Comparison of ENCODE assay signal across 8 cellular contexts in genomic region chr9:81688262-81689092, GRCh38. TPM values are rescaled to one million over a fixed set of nuclear protein-coding genes. Genes with fewer than 3 reads are reported as not detected.
DNase-seq lines count a peak whose midpoint lies in the region; ATAC-seq and TF ChIP-seq lines count a peak whose summit lies in the region.
"Not testable (repeated sequence)": the region's sequence is repeated elsewhere in the genome, so short reads cannot be mapped to it uniquely, and the experiment has no call there.

No MANE protein-coding gene starts in this region.

- not testable (repeated sequence) for H2AFZ ChIP-seq in PC-3 (ENCODE audit: low read length)

- peak overlapping the region; percentile 80 for H3K4me3 ChIP-seq in AG09309 (ENCODE audit: control insufficient read depth, low read depth, low read length)
- peak overlapping the region; percentile 81 for H3K4me3 ChIP-seq in PC-3 (ENCODE audit: low read length)
- H3K4me3 ChIP-seq in esophagus muscularis mucosa = peak overlapping the region; percentile 73 to 92 (median 91)
- peak overlapping the region; percentile 80 for H3K4me3 ChIP-seq in lower lobe of right lung
- peak overlapping the region; percentile 79 to 86 (median 82) for H3K4me3 ChIP-seq in skeletal muscle tissue (ENCODE audit: low read length in 3 of 3)

- CTCF ChIA-PET in PC-3 (lab: Charles Lee); activated naive CD4-positive, alpha-beta T cell treated with anti-CD3 and anti-CD28 coated beads, Interleukin-2, amount 10 ng/mL, durations not matched to agents 7 days and 5 days (lab: Charles Lee): not testable (repeated sequence)

- H4K20me1 ChIP-seq in PC-3 (ENCODE audit: low read length) = peaks cover 34% of the 10 kb centered on the region

- ATAC-seq in GM19351 (IDR thresholded peaks at IDR 0.05; ENCODE audit: unreplicated experiment) = peak; percentile 10
- peak; percentile 9 for ATAC-seq in HG03342 (IDR thresholded peaks at IDR 0.05; ENCODE audit: unreplicated experiment)
- ATAC-seq in PC-3 = peak; percentile 1; the same call in 1 of the 2 replicates
- peak; percentile 63 to 70 for ATAC-seq in lower lobe of right lung

- H3K27me3 ChIP-seq in PC-3 (ENCODE audit: low read length); esophagus muscularis mucosa; lower lobe of right lung (ENCODE audit: low read depth); skeletal muscle tissue (ENCODE audit: control insufficient read depth in 3 of 3, insufficient read depth in 3 of 3, low read length in 3 of 3): not testable (repeated sequence)

- not testable (repeated sequence) for H3K9me3 ChIP-seq in PC-3 (ENCODE audit: low read length); esophagus muscularis mucosa; lower lobe of right lung; skeletal muscle tissue (ENCODE audit: control insufficient read depth in 3 of 3, low read length in 3 of 3)

- peaks cover 34% of the 10 kb centered on the region for H3K4me1 ChIP-seq in PC-3 (ENCODE audit: insufficient read depth, low read length)
- H3K4me1 ChIP-seq in esophagus muscularis mucosa = peaks cover 17 to 44% (median 43%) of the 10 kb centered on the region in 4 donors
- peaks cover 37% of the 10 kb centered on the region for H3K4me1 ChIP-seq in lower lobe of right lung
- peaks cover 26 to 34% (median 30%) of the 10 kb centered on the region in 3 donors for H3K4me1 ChIP-seq in skeletal muscle tissue (ENCODE audit: control insufficient read depth in 3 of 3, insufficient read depth in 3 of 3, low read length in 3 of 3)

- H3K9me2 ChIP-seq in PC-3 (replicated peaks; ENCODE audit: low read length) = not testable (repeated sequence)

- intact Hi-C loops in PC-3 (cut with micrococcal nuclease) (loop anchor here (2.0 to 10.0 kb wide), 10 partner anchors 86 to 1081 kb away; no protein-coding TSS in a partner anchor), esophagus muscularis mucosa (cut with DNase I) (loop anchor here (10.0 kb wide), 1 partner anchor 294 kb away; no protein-coding TSS in a partner anchor)
- intact Hi-C loops in lower lobe of right lung (cut with DNase I) = not testable (repeated sequence)

- H3K36me3 Mint-ChIP-seq in activated naive CD4-positive, alpha-beta T cell treated with anti-CD3 and anti-CD28 coated beads, Interleukin-2, amount 10 ng/mL, durations not matched to agents 7 days and 5 days = not testable (repeated sequence)

- H3K27ac ChIP-seq in PC-3 (ENCODE audit: low read length) = peak overlapping the region; percentile 62
- peak overlapping the region; percentile 92 to 97 (median 96) for H3K27ac ChIP-seq in esophagus muscularis mucosa (replicated peaks in 1 of 4)
- H3K27ac ChIP-seq in lower lobe of right lung = peak overlapping the region; percentile 82
- peak overlapping the region; percentile 78 for H3K27ac ChIP-seq in skeletal muscle tissue (ENCODE audit: low read depth, low read length)

- H3K27ac Mint-ChIP-seq in activated naive CD4-positive, alpha-beta T cell treated with anti-CD3 and anti-CD28 coated beads, Interleukin-2, amount 10 ng/mL, durations not matched to agents 7 days and 5 days = not testable (repeated sequence)

- TF ChIP-seq EP300 in esophagus muscularis mucosa (IDR thresholded peaks at IDR 0.05) = peak; percentile 22

- peaks cover 21% of the 10 kb centered on the region for H3K36me3 ChIP-seq in PC-3 (ENCODE audit: low read depth, low read length)
- peaks cover 0 to 12% (median 6%) of the 10 kb centered on the region in 4 donors for H3K36me3 ChIP-seq in esophagus muscularis mucosa
- H3K36me3 ChIP-seq in lower lobe of right lung = not testable (repeated sequence)
- peaks cover 0 to 15% (median 3%) of the 10 kb centered on the region in 3 donors for H3K36me3 ChIP-seq in skeletal muscle tissue (ENCODE audit: control insufficient read depth in 3 of 3, insufficient read depth in 3 of 3, low read length in 3 of 3)

- not testable (repeated sequence) for DNase-seq in AG09309 (ENCODE audit: low read depth); esophagus muscularis mucosa (ENCODE audit: extremely low spot score)
- DNase-seq in PC-3 = peak; percentile 24
- DNase-seq in activated naive CD4-positive, alpha-beta T cell treated with anti-CD3 and anti-CD28 coated beads, Interleukin-2, amount 10 ng/mL, durations not matched to agents 7 days and 5 days = peak; percentile 33
- peak; percentile 78 for DNase-seq in lower lobe of right lung

- not testable (repeated sequence) for TF ChIP-seq CTCF in AG09309 (IDR thresholded peaks at IDR 0.05; ENCODE audit: control insufficient read depth, insufficient read depth, low read depth, low read length, missing control alignments); PC-3 (conservative IDR thresholded peaks at IDR 0.05; ENCODE audit: low read depth, low read length); esophagus muscularis mucosa (IDR thresholded peaks at IDR 0.05); lower lobe of right lung (IDR thresholded peaks at IDR 0.05)

- H3K27me3 Mint-ChIP-seq in activated naive CD4-positive, alpha-beta T cell treated with anti-CD3 and anti-CD28 coated beads, Interleukin-2, amount 10 ng/mL, durations not matched to agents 7 days and 5 days = peaks cover 26% of the 10 kb centered on the region

- H3K4me2 ChIP-seq in PC-3 (ENCODE audit: low read length) = peak overlapping the region; percentile 91

- BruUV-seq in PC-3 (replicated peaks; lab: Mats Ljungman, UMichigan) = not testable (repeated sequence)

- not testable (repeated sequence) for H3K9me3 Mint-ChIP-seq in activated naive CD4-positive, alpha-beta T cell treated with anti-CD3 and anti-CD28 coated beads, Interleukin-2, amount 10 ng/mL, durations not matched to agents 7 days and 5 days

- not testable (repeated sequence) for TF ChIP-seq POLR2A in esophagus muscularis mucosa (IDR thresholded peaks at IDR 0.05; ENCODE audit: low read depth)

- H3K4me3 Mint-ChIP-seq in activated naive CD4-positive, alpha-beta T cell treated with anti-CD3 and anti-CD28 coated beads, Interleukin-2, amount 10 ng/mL, durations not matched to agents 7 days and 5 days = not testable (repeated sequence)

- POLR2A ChIA-PET in PC-3 (lab: Charles Lee; ENCODE audit: unreplicated experiment) = interaction anchor here (0.6 to 1.0 kb wide), 2 partner anchors 95 to 154 kb away, joined by 3 to 18 read pairs; no protein-coding TSS in a partner anchor

- peaks cover 17% of the 10 kb centered on the region for H3K4me1 Mint-ChIP-seq in activated naive CD4-positive, alpha-beta T cell treated with anti-CD3 and anti-CD28 coated beads, Interleukin-2, amount 10 ng/mL, durations not matched to agents 7 days and 5 days

- not testable (repeated sequence) for H3F3A ChIP-seq in PC-3 (ENCODE audit: low read length, unreplicated experiment)

- H3K9ac ChIP-seq in PC-3 (ENCODE audit: low read length) = peak overlapping the region; percentile 83
- H3K9ac ChIP-seq in skeletal muscle tissue (ENCODE audit: low read depth in 1 of 3, low read length in 3 of 3) = peak overlapping the region; percentile 82 to 88 (median 82)

- peaks cover 58% of the 10 kb centered on the region for H3K79me2 ChIP-seq in PC-3 (ENCODE audit: low read length)

- 0% methylated on average over 12 of the region's 107 CpGs for WGBS in esophagus muscularis mucosa

RNA-seq across cellular contexts. Expression of gene TLE1, which starts 0.9 kb away (rescaled TPM):
- total RNA-seq in PC-3 (2014; rRNA removed) = 49.0 and 55.6 TPM in 2 replicates
- 100 to 1,000 TPM in 1 of 4 donors, 10 to 100 TPM in 3; 52.3 to 125 (median 76.8) TPM for total RNA-seq in esophagus muscularis mucosa
- total RNA-seq in lower lobe of right lung = 17.9 TPM
- total RNA-seq in skeletal muscle tissue = 65.2 TPM

Comparison
In these comparisons a context has a peak if more than half of its experiments do, and no peak if none do; other contexts are left out.
1. ATAC-seq: peak in every context shown above with its lines; median percentile 66 in lower lobe of right lung; 10 in GM19351; 9 in HG03342; 1 in PC-3.